Comparison of ENCODE assay signal across 13 cellular contexts in the genomic region with DNA sequence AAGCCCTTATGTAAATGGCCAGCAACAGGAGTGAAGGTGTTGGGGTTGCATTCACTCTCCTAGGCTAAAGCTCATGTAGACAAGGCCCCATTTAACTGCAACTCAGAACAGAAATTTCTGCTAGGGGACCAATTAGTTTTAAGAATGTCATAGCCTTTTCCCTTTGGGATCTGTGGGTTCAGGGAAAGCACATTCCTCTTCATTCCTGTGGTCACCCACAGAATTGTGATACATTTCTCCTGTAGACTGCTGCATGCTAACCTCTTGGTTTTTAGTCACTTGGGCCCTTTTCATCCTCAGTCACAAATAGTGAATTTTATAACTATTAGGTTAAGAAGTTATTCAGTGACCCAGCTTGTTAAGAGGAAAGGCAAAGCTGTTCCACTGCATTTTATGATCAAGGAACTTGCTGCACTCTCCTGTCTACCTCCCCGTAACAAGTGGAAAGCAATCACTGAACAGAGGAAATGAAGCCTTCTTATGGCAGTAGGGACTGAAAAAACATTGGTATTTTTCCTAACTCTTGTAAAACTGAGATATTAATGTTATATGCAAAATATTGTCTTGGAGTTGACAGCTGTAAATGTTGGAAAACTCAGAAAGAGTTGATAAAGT.
DNase-seq lines count a peak whose midpoint lies in the region; ATAC-seq lines count a peak whose summit lies in the region.
"Had no signal": no experiment of that assay in that cellular context is flagged by ENCODE, and none has a peak within 500 bp of the region (broad histone marks: within the 10 kb centered on the region; RNA-seq: fewer than 3 reads in every experiment).

No MANE protein-coding gene starts in this region.

- H3K4me1 ChIP-seq in SJSA1 (replicated peaks) = peaks cover 36% of the 10 kb centered on the region

- no peaks in the 10 kb centered on the region for H3K9me3 ChIP-seq in SJSA1 (replicated peaks)
- H3K9me3 ChIP-seq: stomach had no signal

- no peak overlapping the region for H3K4me3 ChIP-seq in SJSA1
- H3K4me3 ChIP-seq: dorsolateral prefrontal cortex, stomach had no signal

- no peak for ATAC-seq in HG03521 (IDR thresholded peaks at IDR 0.05; ENCODE audit: unreplicated experiment)
- ATAC-seq in GM21619 (IDR thresholded peaks at IDR 0.05; ENCODE audit: unreplicated experiment) = no peak
- ATAC-seq: PC-3 had no signal

- no peaks in the 10 kb centered on the region for H3K27me3 ChIP-seq in SJSA1 (replicated peaks)
- H3K27me3 ChIP-seq: dorsolateral prefrontal cortex, stomach had no signal

- DNase-seq in EL (peak; percentile 91), SJSA1 (ENCODE audit: low read depth in 1 of 2, low spot score in 2 of 2) (peak; percentile 52 to 76), fibroblast of peridontal ligament (ENCODE audit: extremely low read depth) (peak; percentile 91), renal cortical epithelial cell (ENCODE audit: low read depth) (peak; percentile 93), T-helper 2 cell (no peak), anterior cingulate cortex (lab: John Stamatoyannopoulos, UW) (no peak)
- DNase-seq: activated naive CD4-positive, alpha-beta T cell treated with anti-CD3 and anti-CD28 coated beads, Interleukin-2, amount 10 ng/mL, durations not matched to agents 7 days and 5 days; dorsolateral prefrontal cortex; GOT3; PC-3; stomach had no signal

- H3K36me3 ChIP-seq in SJSA1 = peaks cover 3% of the 10 kb centered on the region; the same call in 1 of the 2 replicates
- H3K36me3 ChIP-seq: stomach had no signal

- H3K27ac ChIP-seq in SJSA1 = peak overlapping the region; percentile 40
- H3K27ac ChIP-seq: dorsolateral prefrontal cortex, stomach had no signal

Comparison
In these comparisons a context has a peak if more than half of its experiments do, and no peak if none do; other contexts are left out.
1. DNase-seq: peak in EL (single experiment), SJSA1 (2 of 2), fibroblast of peridontal ligament (single experiment) and renal cortical epithelial cell (single experiment); none in T-helper 2 cell (0 of 5) and anterior cingulate cortex (0 of 58).